9 cellular contexts compared by ENCODE assay signal in genomic region chr12:57461904-57462306, GRCh38. TPM values are rescaled to one million over a fixed set of nuclear protein-coding genes. Genes with fewer than 3 reads are reported as not detected.
DNase-seq lines count a peak whose midpoint lies in the region; ATAC-seq and TF ChIP-seq lines count a peak whose summit lies in the region.
"Had no signal": no experiment of that assay in that cellular context is flagged by ENCODE, and none has a peak within 500 bp of the region (broad histone marks: within the 10 kb centered on the region; RNA-seq: fewer than 3 reads in every experiment).

No MANE protein-coding gene starts in this region.

- no peaks in the 10 kb centered on the region for H3K36me3 ChIP-seq in breast epithelium
- no peaks in the 10 kb centered on the region for H3K36me3 ChIP-seq in aorta (ENCODE audit: control insufficient read depth in 1 of 2, insufficient read depth in 2 of 2, low read length in 1 of 2)

- H3K27me3 ChIP-seq in breast epithelium, result no peaks in the 10 kb centered on the region
- H3K27me3 ChIP-seq in aorta (ENCODE audit: control insufficient read depth in 1 of 2, insufficient read depth in 2 of 2, low read length in 1 of 2), result no peaks in the 10 kb centered on the region

- H3K4me1 ChIP-seq in breast epithelium (peaks cover 8 to 16% of the 10 kb centered on the region in 2 donors), aorta (ENCODE audit: control insufficient read depth in 1 of 2, insufficient read depth in 2 of 2, low read length in 2 of 2) (no peaks in the 10 kb centered on the region)

- H3K4me3 ChIP-seq in AG10803 (ENCODE audit: low read length) (peak overlapping the region; percentile 83), breast epithelium (peak overlapping the region; percentile 54 to 77 (median 68)), aorta (ENCODE audit: low read length in 2 of 2) (peak overlapping the region; percentile 61 to 67)

- no peaks in the 10 kb centered on the region for H3K9me3 Mint-ChIP-seq in IgD-negative memory B cell

- TF ChIP-seq CTCF in AG10803 (conservative IDR thresholded peaks at IDR 0.05; ENCODE audit: low read length) (no peak), breast epithelium (IDR thresholded peaks at IDR 0.05) (no peak)

- H3K9me3 ChIP-seq in breast epithelium, result no peaks in the 10 kb centered on the region
- H3K9me3 ChIP-seq in aorta (ENCODE audit: control insufficient read depth, low read length), result no peaks in the 10 kb centered on the region

- no peak for TF ChIP-seq POLR2A in breast epithelium (IDR thresholded peaks at IDR 0.05)

- no peaks in the 10 kb centered on the region for H3K36me3 Mint-ChIP-seq in IgD-negative memory B cell

- H3K4me1 Mint-ChIP-seq in IgD-negative memory B cell, result peaks cover 24 to 30% (median 28%) of the 10 kb centered on the region in 3 donors

- DNase-seq in AG10803 (ENCODE audit: low read depth) (peak; percentile 30), breast epithelium (ENCODE audit: low spot score in 2 of 2) (no peak), midbrain (lab: John Stamatoyannopoulos, UW) (peak; percentile 38), aorta (no peak), NCI-H446 (lab: John Stamatoyannopoulos, UW) (no peak), DMS153 treated with DMSO at 0.1 percent for 48 hours (lab: John Stamatoyannopoulos, UW; ENCODE audit: unreplicated experiment) (no peak), COLO668 (lab: John Stamatoyannopoulos, UW; ENCODE audit: unreplicated experiment) (no peak)

- peak overlapping the region; percentile 85 to 96 (median 92) for H3K4me3 Mint-ChIP-seq in IgD-negative memory B cell

- peak; percentile 1 for ATAC-seq in aorta (ENCODE audit: low FRiP score)

- 1% methylated on average over 13 of the region's 13 CpGs for WGBS in aorta, 2 donors

- H3K27ac Mint-ChIP-seq in IgD-negative memory B cell, result peak overlapping the region in 2 of 3 donors; percentile 18 to 28

- H3K27ac ChIP-seq in breast epithelium (peak overlapping the region; percentile 72 to 85), aorta (ENCODE audit: low read depth in 1 of 2, low read length in 2 of 2) (peak overlapping the region in 1 of 2 donors; percentile 48)

- peaks cover 5% of the 10 kb centered on the region for H3K27me3 Mint-ChIP-seq in IgD-negative memory B cell

- intact Hi-C loops in breast epithelium (cut with DNase I; ENCODE audit: low total_unique reads), result no loop called here
- intact Hi-C loops in aorta (cut with DNase I), result no loop called here

RNA-seq across cellular contexts. Expression of gene GLI1, which starts 2.3 kb away (rescaled TPM):
- polyA plus RNA-seq in IgD-negative memory B cell (0.18 TPM), aorta (1 to 10 TPM in 1 of 2 donors, under 1 TPM in 1; 0.25 to 2.1 TPM)
- total RNA-seq in breast epithelium (1 to 10 TPM in 2 of 3 donors, under 1 TPM in 1; 0.66 to 2.1 (median 1.2) TPM), aorta (10 to 100 TPM in 1 of 2 donors, 1 to 10 TPM in 1; 2.4 to 15.5 TPM)
- total RNA-seq: lung microvascular endothelial cell had no signal

RNA-seq across cellular contexts. Expression of gene INHBE, which starts 6.8 kb away (rescaled TPM):
- not detected for polyA plus RNA-seq in IgD-negative memory B cell
- not detected for total RNA-seq in breast epithelium
- total RNA-seq in aorta, result not detected
- not detected for polyA plus RNA-seq in aorta
- total RNA-seq: lung microvascular endothelial cell had no signal

RNA-seq across cellular contexts. Expression of gene ARHGAP9, which starts 17.8 kb away (rescaled TPM):
- 129 TPM for polyA plus RNA-seq in IgD-negative memory B cell
- 10 to 100 TPM; 10.8 to 16.6 (median 11.1) TPM for total RNA-seq in breast epithelium
- total RNA-seq in aorta, result 10 to 100 TPM; 16.2 to 38.8 TPM
- polyA plus RNA-seq in aorta, result 10 to 100 TPM in 1 of 2 donors, 1 to 10 TPM in 1; 5.5 to 21.2 TPM
- total RNA-seq: lung microvascular endothelial cell had no signal

RNA-seq across cellular contexts. Expression of gene MARS1, which starts 26.0 kb away (rescaled TPM):
- polyA plus RNA-seq in IgD-negative memory B cell (76.6 TPM), aorta (10 to 100 TPM; 34.9 to 95.8 TPM)
- total RNA-seq in breast epithelium (10 to 100 TPM; 39.2 to 65.9 (median 60.2) TPM), aorta (100 to 1,000 TPM; 117 to 136 TPM)

RNA-seq across cellular contexts. Expression of gene INHBC, which starts 27.3 kb away (rescaled TPM):
- not detected for polyA plus RNA-seq in IgD-negative memory B cell
- not detected for total RNA-seq in breast epithelium
- not detected for total RNA-seq in aorta
- not detected for polyA plus RNA-seq in aorta
- total RNA-seq: lung microvascular endothelial cell had no signal

Comparison
In these comparisons a context has a peak if more than half of its experiments do, and no peak if none do; other contexts are left out.
1. DNase-seq: peak in AG10803 (single experiment) and midbrain (single experiment); none in breast epithelium (0 of 2), aorta (0 of 2), NCI-H446 (0 of 2), DMS153 treated with DMSO at 0.1 percent for 48 hours (single experiment) and COLO668 (single experiment).
2. Peak in every context shown above with its lines, with median percentiles within 50 percentile points of each other: H3K4me3 ChIP-seq.